ENCODE assay signal across 16 cellular contexts in genomic region chr17:31918701-31919128, GRCh38.
"Had no signal": no experiment of that assay in that cellular context is flagged by ENCODE, and none has a peak within 500 bp of the region (broad histone marks: within the 10 kb centered on the region; RNA-seq: fewer than 3 reads in every experiment).

No MANE protein-coding gene starts in this region.

- H3K27ac Mint-ChIP-seq: activated naive CD4-positive, alpha-beta T cell treated with anti-CD3 and anti-CD28 coated beads, Interleukin-2, amount 10 ng/mL, durations not matched to agents 7 days and 5 days; activated T-helper 17 cell treated with anti-CD3 and anti-CD28 coated beads, Interleukin-2, amount 50 U/mL, for 72 hours; natural killer cell had no signal

- DNase-seq: activated CD4-positive, alpha-beta T cell treated with anti-CD3 and anti-CD28 coated beads for 36 hours; activated naive CD4-positive, alpha-beta T cell treated with anti-CD3 and anti-CD28 coated beads, Interleukin-2, amount 10 ng/mL, durations not matched to agents 7 days and 5 days; activated T-cell treated with anti-CD3 and anti-CD28 coated beads for 4 hours; amygdala; dorsolateral prefrontal cortex; foreskin fibroblast; natural killer cell; stimulated activated CD4-positive, alpha-beta T cell treated with anti-CD3 and anti-CD28 coated beads, Interleukin-4, amount 100 ng/mL, for 1 hour; stimulated activated CD8-positive, alpha-beta memory T cell treated with anti-CD3 and anti-CD28 coated beads, Interleukin-4, amount 100 ng/mL, for 48 hours; stimulated activated naive CD8-positive, alpha-beta T cell treated with anti-CD3 and anti-CD28 coated beads, Interleukin-15, Interleukin-2, amounts not matched to agents 100 U/mL and 50 U/mL, for 24 hours; T-helper 1 cell; upper lobe of left lung; WERI-Rb-1 had no signal

- H3K36me3 ChIP-seq: esophagus muscularis mucosa, suprapubic skin, upper lobe of left lung, WERI-Rb-1 had no signal

- H3K9me3 Mint-ChIP-seq: activated naive CD4-positive, alpha-beta T cell treated with anti-CD3 and anti-CD28 coated beads, Interleukin-2, amount 10 ng/mL, durations not matched to agents 7 days and 5 days; activated T-helper 17 cell treated with anti-CD3 and anti-CD28 coated beads, Interleukin-2, amount 50 U/mL, for 72 hours; natural killer cell had no signal

- H3K27ac ChIP-seq: dorsolateral prefrontal cortex, esophagus muscularis mucosa, suprapubic skin, upper lobe of left lung, WERI-Rb-1 had no signal

- H3K4me3 ChIP-seq: dorsolateral prefrontal cortex, esophagus muscularis mucosa, suprapubic skin, upper lobe of left lung had no signal

- H3K4me3 Mint-ChIP-seq: activated naive CD4-positive, alpha-beta T cell treated with anti-CD3 and anti-CD28 coated beads, Interleukin-2, amount 10 ng/mL, durations not matched to agents 7 days and 5 days; natural killer cell had no signal

- H3K36me3 Mint-ChIP-seq: activated naive CD4-positive, alpha-beta T cell treated with anti-CD3 and anti-CD28 coated beads, Interleukin-2, amount 10 ng/mL, durations not matched to agents 7 days and 5 days; natural killer cell had no signal

- H3K4me1 Mint-ChIP-seq: natural killer cell had no signal

- H3K9me3 ChIP-seq: esophagus muscularis mucosa, suprapubic skin, upper lobe of left lung had no signal
